Comparison of ENCODE assay signal across 8 cellular contexts in the genomic region with DNA sequence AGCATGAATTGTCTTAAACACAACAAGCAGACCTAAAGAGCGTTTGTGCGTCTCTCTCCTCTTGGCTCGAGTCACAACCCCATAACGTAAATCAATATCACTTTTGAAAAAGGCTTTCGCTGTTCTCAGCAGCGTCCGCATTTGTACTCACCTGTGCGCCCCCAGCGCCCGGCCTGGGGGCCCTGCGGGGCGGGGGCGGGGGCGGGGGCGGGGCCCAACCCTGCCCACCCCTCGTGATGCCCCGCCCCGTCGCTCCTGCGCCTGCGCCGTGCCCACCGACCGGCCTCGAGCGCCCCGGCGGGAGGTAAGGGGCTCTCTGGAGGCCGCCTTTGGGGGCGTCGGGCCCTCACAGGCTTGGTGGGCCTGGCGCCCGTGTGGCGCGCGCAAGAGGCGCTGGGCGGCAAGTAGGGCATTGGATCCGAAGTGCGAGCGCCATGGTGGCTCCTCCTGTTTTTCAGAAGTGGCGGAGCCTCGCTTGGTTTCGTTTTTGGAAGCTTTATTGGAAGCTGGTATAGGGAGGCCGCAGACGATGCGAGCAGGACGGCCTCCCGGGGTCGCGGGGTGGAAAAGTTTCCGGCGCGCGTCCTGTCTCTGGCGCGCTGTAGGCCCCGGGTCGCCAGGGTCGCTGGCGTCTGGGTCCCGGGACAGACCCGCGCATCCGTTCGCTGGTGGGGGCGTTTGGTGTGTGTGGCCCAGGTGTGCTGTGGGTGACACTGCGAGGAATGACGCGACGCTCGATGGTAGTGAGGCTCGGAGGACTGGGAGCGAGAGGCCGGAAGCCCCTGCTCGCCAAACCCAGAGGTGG. TPM values are rescaled to one million over a fixed set of nuclear protein-coding genes. Genes with fewer than 3 reads are reported as not detected.
DNase-seq lines count a peak whose midpoint lies in the region; ATAC-seq lines count a peak whose summit lies in the region.

A gene (plus strand): TSS at position 252 of the 805 bp plus-strand sequence. CDS start 8,586 bp downstream, outside the sequence.

- in situ Hi-C loops in ACHN (cut with HindIII; ENCODE audit: low pct_ligation_motif_present, low pct_unique_long_range_greater_than_20kb, low sequenced_read_pairs): no loop called here

- peak; percentile 72 for ATAC-seq in GM18861 (IDR thresholded peaks at IDR 0.05; ENCODE audit: unreplicated experiment)
- ATAC-seq in HG03097 (IDR thresholded peaks at IDR 0.05; ENCODE audit: low FRiP score, unreplicated experiment): peak; percentile 76

- DNase-seq in ACHN (peak; percentile 84), NCI-H2196 treated with DMSO at 0.1 percent for 48 hours (lab: John Stamatoyannopoulos, UW; ENCODE audit: unreplicated experiment) (peak; percentile 63), cerebellum (ENCODE audit: low spot score) (peak; percentile 91), kidney glomerular epithelial cell (lab: John Stamatoyannopoulos, UW) (peak; percentile 68)
- DNase-seq in activated CD4-positive, alpha-beta T cell treated with anti-CD3 and anti-CD28 coated beads for 1 hour: peak; percentile 79
- peak; percentile 66 to 67 for DNase-seq in stimulated activated CD4-positive, alpha-beta T cell treated with anti-CD3 and anti-CD28 coated beads, Interleukin-1b, Interleukin-23, amount 100 ng/mL, for 1 hour (ENCODE audit: low read depth in 2 of 2)

RNA-seq across cellular contexts. Expression of the gene that starts here (rescaled TPM):
- 19.1 TPM for total RNA-seq in cerebellum

Comparison
In these comparisons a context has a peak if more than half of its experiments do, and no peak if none do; other contexts are left out.
1. Peak in every context shown above with its lines: DNase-seq and ATAC-seq.